ENCODE assay signal across 15 cellular contexts in genomic region chr18:57542801-57543427, GRCh38. TPM values are rescaled to one million over a fixed set of nuclear protein-coding genes. Genes with fewer than 3 reads are reported as not detected.
DNase-seq lines count a peak whose midpoint lies in the region; ATAC-seq and TF ChIP-seq lines count a peak whose summit lies in the region.
"Had no signal": no experiment of that assay in that cellular context is flagged by ENCODE, and none has a peak within 500 bp of the region (broad histone marks: within the 10 kb centered on the region; RNA-seq: fewer than 3 reads in every experiment).

No MANE protein-coding gene starts in this region.

- H3K36me3 ChIP-seq in osteoblast (ENCODE audit: insufficient read depth, low read length): no peaks in the 10 kb centered on the region
- H3K36me3 ChIP-seq: breast epithelium, HAP-1, SJSA1 had no signal

- no peaks in the 10 kb centered on the region for H3K27me3 ChIP-seq in osteoblast (ENCODE audit: insufficient read depth, low read length)
- H3K27me3 ChIP-seq: breast epithelium had no signal

- H3K9me3 Mint-ChIP-seq in effector memory CD8-positive, alpha-beta T cell: no peaks in the 10 kb centered on the region

- H3K27me3 Mint-ChIP-seq in effector memory CD8-positive, alpha-beta T cell: no peaks in the 10 kb centered on the region

- ATAC-seq in effector memory CD8-positive, alpha-beta T cell (replicated peaks): no peak
- ATAC-seq in HG03045 (IDR thresholded peaks at IDR 0.05; ENCODE audit: unreplicated experiment): no peak
- ATAC-seq: activated CD4-positive, CD25-positive, alpha-beta regulatory T cell treated with anti-CD3 and anti-CD28 coated beads, Interleukin-2, amount 50 U/mL, for 24 hours; mucosa of descending colon had no signal

- H3K36me3 Mint-ChIP-seq in effector memory CD8-positive, alpha-beta T cell (ENCODE audit: insufficient read depth): peaks cover under 1% of the 10 kb centered on the region

- H2AFZ ChIP-seq in osteoblast (ENCODE audit: low read length): peak overlapping the region; percentile 86

- H3K4me3 ChIP-seq in choroid plexus epithelial cell (ENCODE audit: low read depth, low read length): no peak overlapping the region
- no peak overlapping the region for H3K4me3 ChIP-seq in osteoblast (ENCODE audit: insufficient read depth, low read length)
- H3K4me3 ChIP-seq: breast epithelium, HAP-1, mucosa of descending colon, SJSA1 had no signal

- no peaks in the 10 kb centered on the region for H3K9me3 ChIP-seq in osteoblast (ENCODE audit: low read depth, low read length)
- H3K9me3 ChIP-seq: breast epithelium, Caco-2, HAP-1, mucosa of descending colon, SJSA1 had no signal

- H3K27ac Mint-ChIP-seq in effector memory CD8-positive, alpha-beta T cell: no peak overlapping the region

- H3K4me2 ChIP-seq in osteoblast (ENCODE audit: insufficient read depth, low read length): peak overlapping the region; percentile 48

- TF ChIP-seq CTCF in choroid plexus epithelial cell (conservative IDR thresholded peaks at IDR 0.05; ENCODE audit: low read depth, low read length) (no peak), osteoblast (IDR thresholded peaks at IDR 0.05; ENCODE audit: extremely low read depth, low read depth, low read length) (no peak)

- H3K4me3 Mint-ChIP-seq in effector memory CD8-positive, alpha-beta T cell: no peak overlapping the region

- no peaks in the 10 kb centered on the region for H3K4me1 Mint-ChIP-seq in effector memory CD8-positive, alpha-beta T cell (ENCODE audit: low read depth in 2 of 2)

- H4K20me1 ChIP-seq in osteoblast (ENCODE audit: insufficient read depth, low read length): no peaks in the 10 kb centered on the region

- H3K27ac ChIP-seq in osteoblast (ENCODE audit: low read depth, low read length): peak overlapping the region; percentile 72
- H3K27ac ChIP-seq: breast epithelium, SJSA1 had no signal

- peaks cover 19% of the 10 kb centered on the region for H3K4me1 ChIP-seq in osteoblast (ENCODE audit: insufficient read depth, low read length)
- H3K4me1 ChIP-seq: breast epithelium, Caco-2, HAP-1, SJSA1 had no signal

- DNase-seq in GM04503 (ENCODE audit: low read depth): peak; percentile 44
- DNase-seq in NCI-H2171 (lab: John Stamatoyannopoulos, UW): peak; percentile 77
- DNase-seq in choroid plexus epithelial cell (ENCODE audit: low read depth): peak; percentile 55
- DNase-seq in osteoblast (ENCODE audit: insufficient read length, low spot score, missing footprints): peak; percentile 57
- DNase-seq in effector memory CD8-positive, alpha-beta T cell: no peak
- DNase-seq in HuH-7 (ENCODE audit: low spot score): no peak
- DNase-seq in H4 (ENCODE audit: low spot score): no peak
- DNase-seq: Caco-2, mucosa of descending colon, NCI-H446 treated with DMSO at 0.1 percent for 48 hours had no signal

- no peaks in the 10 kb centered on the region for H3K79me2 ChIP-seq in osteoblast (ENCODE audit: insufficient read depth, low read length)

RNA-seq across cellular contexts. Expression of gene FECH, which starts 43.6 kb away (rescaled TPM):
- 32.2 and 38.0 TPM in 2 replicates for total RNA-seq in osteoblast
- 88.0 and 106 TPM in 2 replicates for total RNA-seq in H4 (2014; rRNA removed; shearing (Covaris generic))

Comparison
In these comparisons a context has a peak if more than half of its experiments do, and no peak if none do; other contexts are left out.
1. DNase-seq: peak in GM04503 (single experiment), NCI-H2171 (single experiment), choroid plexus epithelial cell (single experiment) and osteoblast (single experiment); none in effector memory CD8-positive, alpha-beta T cell (0 of 3), HuH-7 (single experiment) and H4 (single experiment).